Comparison of ENCODE assay signal across 17 cellular contexts in the genomic region with DNA sequence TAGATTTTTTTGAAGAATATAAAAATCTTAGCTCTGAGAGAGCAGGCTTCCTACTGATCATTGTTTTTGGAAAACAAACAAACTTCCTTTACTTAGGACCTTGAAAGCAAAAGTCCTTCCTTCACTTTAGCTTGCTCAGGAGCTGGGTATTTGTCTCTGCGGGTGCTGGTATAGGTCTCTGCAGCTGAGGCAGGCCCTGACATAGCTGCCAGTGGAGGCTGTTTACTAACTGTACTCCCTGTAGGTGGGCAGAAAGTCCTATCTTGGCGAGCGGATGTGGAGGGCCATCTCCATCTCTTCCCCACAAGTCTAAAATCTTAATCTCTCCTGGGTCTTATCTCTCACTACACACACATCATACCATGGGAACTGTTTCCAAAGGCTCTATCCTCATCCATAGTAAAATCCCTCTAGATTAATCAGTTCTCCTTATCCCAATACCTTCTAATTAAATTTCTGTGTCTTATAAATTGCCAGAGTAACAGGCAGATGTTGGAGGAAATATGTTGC. TPM values are rescaled to one million over a fixed set of nuclear protein-coding genes. Genes with fewer than 3 reads are reported as not detected.
DNase-seq lines count a peak whose midpoint lies in the region; ATAC-seq and TF ChIP-seq lines count a peak whose summit lies in the region.
"Had no signal": no experiment of that assay in that cellular context is flagged by ENCODE, and none has a peak within 500 bp of the region (broad histone marks: within the 10 kb centered on the region; RNA-seq: fewer than 3 reads in every experiment).

No MANE protein-coding gene starts in this region.

- TF ChIP-seq POLR2A in Peyer's patch (IDR thresholded peaks at IDR 0.05), result no peak
- TF ChIP-seq POLR2A in uterus (IDR thresholded peaks at IDR 0.05), result no peak

- H3K4me3 ChIP-seq in GM23338, result no peak overlapping the region
- no peak overlapping the region for H3K4me3 ChIP-seq in Peyer's patch
- no peak overlapping the region for H3K4me3 ChIP-seq in uterus
- H3K4me3 ChIP-seq: A549, left lung had no signal

- no peak for TF ChIP-seq CTCF in GM23338 (conservative IDR thresholded peaks at IDR 0.05; ENCODE audit: low read depth in 2 of 2)
- no peak for TF ChIP-seq CTCF in natural killer cell (IDR thresholded peaks at IDR 0.05)
- no peak for TF ChIP-seq CTCF in Peyer's patch (IDR thresholded peaks at IDR 0.05)
- TF ChIP-seq CTCF in uterus (IDR thresholded peaks at IDR 0.05), result no peak
- no peak for TF ChIP-seq CTCF in endothelial cell (IDR thresholded peaks at IDR 0.05; ENCODE audit: unreplicated experiment)

- no peaks in the 10 kb centered on the region for H3K9me2 ChIP-seq in GM23338 (ENCODE audit: insufficient read depth)

- no peaks in the 10 kb centered on the region for H3K36me3 Mint-ChIP-seq in activated CD4-positive, alpha-beta T cell treated with anti-CD3 and anti-CD28 coated beads, Interleukin-2, amount 10 ng/mL, durations not matched to agents 24 days and 14 days (ENCODE audit: low read depth)
- no peaks in the 10 kb centered on the region for H3K36me3 Mint-ChIP-seq in GM23338 (ENCODE audit: low read depth)
- H3K36me3 Mint-ChIP-seq in activated T-helper 17 cell treated with anti-CD3 and anti-CD28 coated beads, Interleukin-2, amount 50 U/mL, for 72 hours (ENCODE audit: low read depth), result no peaks in the 10 kb centered on the region
- H3K36me3 Mint-ChIP-seq in natural killer cell, result no peaks in the 10 kb centered on the region
- no peaks in the 10 kb centered on the region for H3K36me3 Mint-ChIP-seq in endothelial cell (ENCODE audit: low read depth, unreplicated experiment)
- H3K36me3 Mint-ChIP-seq: CD14-positive monocyte; stimulated activated memory B cell treated with anti-CD40 and anti-IgM and Interleukin-4, amounts not matched to agents 10 μg/mL and 1 μg/mL and 100 μg/mL, for 72 hours; type B pancreatic cell had no signal

- no peaks in the 10 kb centered on the region for H3F3A ChIP-seq in GM23338 (replicated peaks; ENCODE audit: low read depth)

- H3K27me3 ChIP-seq in GM23338 (ENCODE audit: insufficient read depth) (no peaks in the 10 kb centered on the region), Peyer's patch (no peaks in the 10 kb centered on the region), uterus (no peaks in the 10 kb centered on the region)
- H3K27me3 ChIP-seq: left lung had no signal

- peak overlapping the region; percentile 57; the same call in 1 of the 2 replicates for H2AFZ ChIP-seq in GM23338
- H2AFZ ChIP-seq: parathyroid adenoma had no signal

- no peaks in the 10 kb centered on the region for H3K36me3 ChIP-seq in GM23338 (ENCODE audit: insufficient read depth)
- H3K36me3 ChIP-seq in Peyer's patch, result no peaks in the 10 kb centered on the region
- no peaks in the 10 kb centered on the region for H3K36me3 ChIP-seq in uterus
- H3K36me3 ChIP-seq: left lung had no signal

- H3K27ac Mint-ChIP-seq in activated CD4-positive, alpha-beta T cell treated with anti-CD3 and anti-CD28 coated beads, Interleukin-2, amount 10 ng/mL, durations not matched to agents 24 days and 14 days, result peak overlapping the region; percentile 90
- H3K27ac Mint-ChIP-seq in GM23338 (no peak overlapping the region), natural killer cell (peak overlapping the region; percentile 90 to 96), endothelial cell (ENCODE audit: unreplicated experiment) (no peak overlapping the region)
- peak overlapping the region; percentile 97 for H3K27ac Mint-ChIP-seq in activated T-helper 17 cell treated with anti-CD3 and anti-CD28 coated beads, Interleukin-2, amount 50 U/mL, for 72 hours
- H3K27ac Mint-ChIP-seq: stimulated activated memory B cell treated with anti-CD40 and anti-IgM and Interleukin-4, amounts not matched to agents 10 μg/mL and 1 μg/mL and 100 μg/mL, for 72 hours; type B pancreatic cell had no signal

- ATAC-seq in GM23338, result no peak
- ATAC-seq in activated T-helper 17 cell treated with anti-CD3 and anti-CD28 coated beads, Interleukin-2, amount 50 U/mL, for 72 hours (replicated peaks), result peak; percentile 9
- ATAC-seq in natural killer cell, result peak in 2 of 3 donors; percentile 6 to 17
- ATAC-seq: A549; left lung; stimulated activated memory B cell treated with anti-CD40 and anti-IgM and Interleukin-4, amounts not matched to agents 10 μg/mL and 1 μg/mL and 100 μg/mL, for 72 hours had no signal

- DNase-seq in activated CD4-positive, alpha-beta T cell treated with anti-CD3 and anti-CD28 coated beads, Interleukin-2, amount 10 ng/mL, durations not matched to agents 24 days and 14 days, result peak; percentile 70
- DNase-seq in activated CD4-positive, alpha-beta T cell treated with anti-CD3 and anti-CD28 coated beads for 1 hour, result no peak
- no peak for DNase-seq in GM23338 (ENCODE audit: low spot score)
- no peak for DNase-seq in natural killer cell
- DNase-seq in Peyer's patch, result no peak
- no peak for DNase-seq in uterus
- DNase-seq in endothelial cell (ENCODE audit: low spot score), result no peak
- DNase-seq: activated CD4-positive, CD25-positive, alpha-beta regulatory T cell; foreskin melanocyte; left lung; NCI-H1417 had no signal

- no peak overlapping the region for H3K4me2 ChIP-seq in GM23338
- H3K4me2 ChIP-seq: A549 had no signal

- H3K9me3 Mint-ChIP-seq in activated CD4-positive, alpha-beta T cell treated with anti-CD3 and anti-CD28 coated beads, Interleukin-2, amount 10 ng/mL, durations not matched to agents 24 days and 14 days, result no peaks in the 10 kb centered on the region
- H3K9me3 Mint-ChIP-seq in GM23338 (no peaks in the 10 kb centered on the region; the same call in 2 of the 3 replicates), natural killer cell (no peaks in the 10 kb centered on the region), endothelial cell (ENCODE audit: unreplicated experiment) (no peaks in the 10 kb centered on the region)
- no peaks in the 10 kb centered on the region for H3K9me3 Mint-ChIP-seq in activated T-helper 17 cell treated with anti-CD3 and anti-CD28 coated beads, Interleukin-2, amount 50 U/mL, for 72 hours
- H3K9me3 Mint-ChIP-seq: CD14-positive monocyte; stimulated activated memory B cell treated with anti-CD40 and anti-IgM and Interleukin-4, amounts not matched to agents 10 μg/mL and 1 μg/mL and 100 μg/mL, for 72 hours; type B pancreatic cell had no signal

- H3K9me3 ChIP-seq in Peyer's patch, result no peaks in the 10 kb centered on the region
- H3K9me3 ChIP-seq in uterus, result no peaks in the 10 kb centered on the region
- H3K9me3 ChIP-seq: A549, left lung had no signal

- peak overlapping the region; percentile 1 for H3K4me3 Mint-ChIP-seq in activated CD4-positive, alpha-beta T cell treated with anti-CD3 and anti-CD28 coated beads, Interleukin-2, amount 10 ng/mL, durations not matched to agents 24 days and 14 days
- no peak overlapping the region for H3K4me3 Mint-ChIP-seq in GM23338
- peak overlapping the region; percentile 83 for H3K4me3 Mint-ChIP-seq in activated T-helper 17 cell treated with anti-CD3 and anti-CD28 coated beads, Interleukin-2, amount 50 U/mL, for 72 hours
- peak overlapping the region; percentile 52 for H3K4me3 Mint-ChIP-seq in natural killer cell
- no peak overlapping the region for H3K4me3 Mint-ChIP-seq in endothelial cell (ENCODE audit: unreplicated experiment)
- H3K4me3 Mint-ChIP-seq: CD14-positive monocyte; stimulated activated memory B cell treated with anti-CD40 and anti-IgM and Interleukin-4, amounts not matched to agents 10 μg/mL and 1 μg/mL and 100 μg/mL, for 72 hours; type B pancreatic cell had no signal

- no peak overlapping the region for H3K27ac ChIP-seq in GM23338 (ENCODE audit: low read depth)
- peak overlapping the region in 1 of 4 donors; percentile 18 for H3K27ac ChIP-seq in Peyer's patch
- H3K27ac ChIP-seq in uterus, result no peak overlapping the region
- H3K27ac ChIP-seq: A549, left lung, parathyroid adenoma had no signal

- H4K20me1 ChIP-seq in GM23338 (replicated peaks; ENCODE audit: insufficient read depth), result no peaks in the 10 kb centered on the region

- H3K4me1 ChIP-seq in GM23338 (ENCODE audit: insufficient read depth) (no peaks in the 10 kb centered on the region), Peyer's patch (peaks cover 0 to 3% (median 0%) of the 10 kb centered on the region in 4 donors), uterus (no peaks in the 10 kb centered on the region)
- H3K4me1 ChIP-seq: parathyroid adenoma had no signal

- no peaks in the 10 kb centered on the region for H3K79me2 ChIP-seq in GM23338 (replicated peaks; ENCODE audit: insufficient read depth)
- H3K79me2 ChIP-seq: parathyroid adenoma had no signal

- H3K27me3 Mint-ChIP-seq in activated CD4-positive, alpha-beta T cell treated with anti-CD3 and anti-CD28 coated beads, Interleukin-2, amount 10 ng/mL, durations not matched to agents 24 days and 14 days, result no peaks in the 10 kb centered on the region
- H3K27me3 Mint-ChIP-seq in GM23338 (ENCODE audit: insufficient read depth, low read depth, poor library complexity), result no peaks in the 10 kb centered on the region
- H3K27me3 Mint-ChIP-seq in activated T-helper 17 cell treated with anti-CD3 and anti-CD28 coated beads, Interleukin-2, amount 50 U/mL, for 72 hours, result no peaks in the 10 kb centered on the region
- no peaks in the 10 kb centered on the region for H3K27me3 Mint-ChIP-seq in natural killer cell (ENCODE audit: low read depth in 2 of 2)
- peaks cover 3% of the 10 kb centered on the region for H3K27me3 Mint-ChIP-seq in endothelial cell (ENCODE audit: unreplicated experiment)
- H3K27me3 Mint-ChIP-seq: stimulated activated memory B cell treated with anti-CD40 and anti-IgM and Interleukin-4, amounts not matched to agents 10 μg/mL and 1 μg/mL and 100 μg/mL, for 72 hours; type B pancreatic cell had no signal

- intact Hi-C loops in activated CD4-positive, alpha-beta T cell treated with anti-CD3 and anti-CD28 coated beads, Interleukin-2, amount 10 ng/mL, durations not matched to agents 24 days and 14 days (cut with micrococcal nuclease), result loop anchor here (1.0 to 2.0 kb wide), 6 partner anchors 39 to 203 kb away; partner anchors contain the start of genes FBXO33 and PNN
- intact Hi-C loops in natural killer cell (cut with micrococcal nuclease), result loop anchor here (1.0 to 10.0 kb wide), 4 partner anchors 38 to 201 kb away; partner anchors contain the start of gene PNN
- intact Hi-C loops in uterus (cut with DNase I; ENCODE audit: low total_unique reads), result no loop called here

- peaks cover 38% of the 10 kb centered on the region for H3K4me1 Mint-ChIP-seq in activated CD4-positive, alpha-beta T cell treated with anti-CD3 and anti-CD28 coated beads, Interleukin-2, amount 10 ng/mL, durations not matched to agents 24 days and 14 days
- H3K4me1 Mint-ChIP-seq in GM23338, result no peaks in the 10 kb centered on the region; the same call in 2 of the 3 replicates
- peaks cover 29% of the 10 kb centered on the region for H3K4me1 Mint-ChIP-seq in activated T-helper 17 cell treated with anti-CD3 and anti-CD28 coated beads, Interleukin-2, amount 50 U/mL, for 72 hours
- peaks cover 49 to 54% of the 10 kb centered on the region in 2 donors for H3K4me1 Mint-ChIP-seq in natural killer cell
- H3K4me1 Mint-ChIP-seq in endothelial cell (ENCODE audit: unreplicated experiment), result peaks cover 26% of the 10 kb centered on the region

RNA-seq across cellular contexts. Expression of gene MIA2, which starts 4.1 kb away (rescaled TPM):
- total RNA-seq in activated CD4-positive, alpha-beta T cell treated with anti-CD3 and anti-CD28 coated beads, Interleukin-2, amount 10 ng/mL, durations not matched to agents 24 days and 14 days, result 18.7 and 21.8 TPM in 2 replicates
- total RNA-seq in GM23338 (2014; rRNA removed; shearing (Covaris generic)), result 8.5 and 10.9 TPM in 2 replicates
- 8.6 and 9.5 TPM in 2 replicates for polyA plus RNA-seq in GM23338 (2016; fragmentation: Nextera tagmentation; extraction: Ambion mirVana)
- total RNA-seq in activated T-helper 17 cell treated with anti-CD3 and anti-CD28 coated beads, Interleukin-2, amount 50 U/mL, for 72 hours, result 10 to 100 TPM; 15.4 to 17.7 TPM
- 10 to 100 TPM; 44.7 to 45.7 (median 45.4) TPM for total RNA-seq in natural killer cell
- 100 to 1,000 TPM in 3 of 4 donors, 10 to 100 TPM in 1; 44.6 to 143 (median 128) TPM for total RNA-seq in Peyer's patch
- 10 to 100 TPM; 15.3 to 38.2 (median 23.9) TPM for total RNA-seq in uterus
- 19.8 TPM for total RNA-seq in endothelial cell (ENCODE audit: unreplicated experiment)

RNA-seq across cellular contexts. Expression of gene PNN, which starts 54.6 kb away (rescaled TPM):
- 121 and 128 TPM in 2 replicates for total RNA-seq in activated CD4-positive, alpha-beta T cell treated with anti-CD3 and anti-CD28 coated beads, Interleukin-2, amount 10 ng/mL, durations not matched to agents 24 days and 14 days
- total RNA-seq in GM23338 (2014; rRNA removed; shearing (Covaris generic)), result 60.0 and 69.8 TPM in 2 replicates
- polyA plus RNA-seq in GM23338 (2016; fragmentation: Nextera tagmentation; extraction: Ambion mirVana), result 275 and 325 TPM in 2 replicates
- 10 to 100 TPM; 65.1 to 98.0 TPM for total RNA-seq in activated T-helper 17 cell treated with anti-CD3 and anti-CD28 coated beads, Interleukin-2, amount 50 U/mL, for 72 hours
- 100 to 1,000 TPM; 121 to 153 (median 145) TPM for total RNA-seq in natural killer cell
- total RNA-seq in Peyer's patch, result 100 to 1,000 TPM in 1 of 4 donors, 10 to 100 TPM in 3; 48.3 to 125 (median 63.4) TPM
- 10 to 100 TPM; 17.9 to 79.0 (median 39.2) TPM for total RNA-seq in uterus
- total RNA-seq in endothelial cell (ENCODE audit: unreplicated experiment), result 128 TPM

RNA-seq across cellular contexts. Expression of gene TRAPPC6B, which starts 59.5 kb away (rescaled TPM):
- 16.9 and 20.8 TPM in 2 replicates for total RNA-seq in activated CD4-positive, alpha-beta T cell treated with anti-CD3 and anti-CD28 coated beads, Interleukin-2, amount 10 ng/mL, durations not matched to agents 24 days and 14 days
- total RNA-seq in GM23338 (2014; rRNA removed; shearing (Covaris generic)), result 20.2 and 27.7 TPM in 2 replicates
- polyA plus RNA-seq in GM23338 (2016; fragmentation: Nextera tagmentation; extraction: Ambion mirVana), result 14.8 and 17.2 TPM in 2 replicates
- 10 to 100 TPM; 18.7 to 21.5 TPM for total RNA-seq in activated T-helper 17 cell treated with anti-CD3 and anti-CD28 coated beads, Interleukin-2, amount 50 U/mL, for 72 hours
- 10 to 100 TPM; 20.0 to 32.0 (median 22.0) TPM for total RNA-seq in natural killer cell
- 10 to 100 TPM; 14.9 to 15.7 (median 15.3) TPM for total RNA-seq in Peyer's patch
- 10 to 100 TPM; 25.3 to 59.0 (median 27.9) TPM for total RNA-seq in uterus
- total RNA-seq in endothelial cell (ENCODE audit: unreplicated experiment), result 28.5 TPM

Comparison
In these comparisons a context has a peak if more than half of its experiments do, and no peak if none do; other contexts are left out.
1. H3K27ac Mint-ChIP-seq: peak in activated CD4-positive, alpha-beta T cell treated with anti-CD3 and anti-CD28 coated beads, Interleukin-2, amount 10 ng/mL, durations not matched to agents 24 days and 14 days (single experiment), activated T-helper 17 cell treated with anti-CD3 and anti-CD28 coated beads, Interleukin-2, amount 50 U/mL, for 72 hours (single experiment) and natural killer cell (2 of 2); none in GM23338 (single experiment) and endothelial cell (single experiment).
2. H3K4me3 Mint-ChIP-seq: peak in activated CD4-positive, alpha-beta T cell treated with anti-CD3 and anti-CD28 coated beads, Interleukin-2, amount 10 ng/mL, durations not matched to agents 24 days and 14 days (single experiment), activated T-helper 17 cell treated with anti-CD3 and anti-CD28 coated beads, Interleukin-2, amount 50 U/mL, for 72 hours (single experiment) and natural killer cell (single experiment); none in GM23338 (single experiment) and endothelial cell (single experiment).